1 cellular context compared by ENCODE assay signal in the genomic region with DNA sequence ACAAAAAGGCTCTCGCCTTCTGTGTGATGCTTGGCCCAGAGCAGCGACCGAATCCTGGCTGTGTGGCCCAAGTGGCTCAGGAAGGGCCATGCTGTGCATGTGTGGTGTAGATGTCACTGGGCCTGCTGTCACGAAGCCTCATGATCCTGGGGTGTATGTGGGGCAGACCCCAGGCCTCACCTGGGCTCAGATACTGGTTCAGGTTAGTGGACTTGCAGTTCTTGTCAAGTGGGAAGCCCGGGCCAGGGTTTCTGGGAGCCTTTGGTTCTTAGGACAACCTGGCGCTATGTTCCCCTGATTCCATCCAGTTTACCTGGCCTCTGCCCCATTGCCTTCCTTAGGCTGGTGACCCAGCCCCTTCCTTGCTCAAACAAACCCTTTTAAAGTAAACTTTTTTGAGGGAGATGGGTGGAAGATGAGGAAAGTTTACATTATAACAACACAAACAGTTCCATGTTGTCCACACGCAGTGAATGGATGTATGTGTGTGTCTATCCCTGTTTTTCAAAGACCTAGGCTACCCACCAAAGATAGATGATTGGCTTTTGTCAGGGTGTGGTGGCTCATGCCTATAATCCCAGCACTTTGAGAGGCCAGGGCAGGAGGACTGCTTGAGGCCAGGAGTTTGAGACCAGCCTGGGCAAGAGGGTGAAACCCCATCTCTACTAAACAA.
TF ChIP-seq lines count a peak whose summit lies in the region.

No MANE protein-coding gene starts in this region.

TF ChIP-seq in WTC11, 78 proteins besides CTCF, POLR2A, EP300 and RAD21 (continued from another document):
- TF ChIP-seq, protein P1, sequence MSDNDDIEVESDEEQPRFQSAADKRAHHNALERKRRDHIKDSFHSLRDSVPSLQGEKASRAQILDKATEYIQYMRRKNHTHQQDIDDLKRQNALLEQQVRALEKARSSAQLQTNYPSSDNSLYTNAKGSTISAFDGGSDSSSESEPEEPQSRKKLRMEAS (CRISPR knock-in tag; IDR thresholded peaks at IDR 0.05), result no peak
- TF ChIP-seq, protein P2, sequence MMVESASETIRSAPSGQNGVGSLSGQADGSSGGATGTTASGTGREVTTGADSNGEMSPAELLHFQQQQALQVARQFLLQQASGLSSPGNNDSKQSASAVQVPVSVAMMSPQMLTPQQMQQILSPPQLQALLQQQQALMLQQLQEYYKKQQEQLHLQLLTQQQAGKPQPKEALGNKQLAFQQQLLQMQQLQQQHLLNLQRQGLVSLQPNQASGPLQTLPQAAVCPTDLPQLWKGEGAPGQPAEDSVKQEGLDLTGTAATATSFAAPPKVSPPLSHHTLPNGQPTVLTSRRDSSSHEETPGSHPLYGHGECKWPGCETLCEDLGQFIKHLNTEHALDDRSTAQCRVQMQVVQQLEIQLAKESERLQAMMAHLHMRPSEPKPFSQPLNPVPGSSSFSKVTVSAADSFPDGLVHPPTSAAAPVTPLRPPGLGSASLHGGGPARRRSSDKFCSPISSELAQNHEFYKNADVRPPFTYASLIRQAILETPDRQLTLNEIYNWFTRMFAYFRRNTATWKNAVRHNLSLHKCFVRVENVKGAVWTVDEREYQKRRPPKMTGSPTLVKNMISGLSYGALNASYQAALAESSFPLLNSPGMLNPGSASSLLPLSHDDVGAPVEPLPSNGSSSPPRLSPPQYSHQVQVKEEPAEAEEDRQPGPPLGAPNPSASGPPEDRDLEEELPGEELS (CRISPR knock-in tag; IDR thresholded peaks at IDR 0.05), result no peak
- no peak for TF ChIP-seq FOXP1 (CRISPR knock-in tag; IDR thresholded peaks at IDR 0.05; ENCODE audit: borderline replicate concordance)
TF ChIP-seq in WTC11: peak in this region for 0.
